ENCODE assay signal across 2 cellular contexts in the genomic region with DNA sequence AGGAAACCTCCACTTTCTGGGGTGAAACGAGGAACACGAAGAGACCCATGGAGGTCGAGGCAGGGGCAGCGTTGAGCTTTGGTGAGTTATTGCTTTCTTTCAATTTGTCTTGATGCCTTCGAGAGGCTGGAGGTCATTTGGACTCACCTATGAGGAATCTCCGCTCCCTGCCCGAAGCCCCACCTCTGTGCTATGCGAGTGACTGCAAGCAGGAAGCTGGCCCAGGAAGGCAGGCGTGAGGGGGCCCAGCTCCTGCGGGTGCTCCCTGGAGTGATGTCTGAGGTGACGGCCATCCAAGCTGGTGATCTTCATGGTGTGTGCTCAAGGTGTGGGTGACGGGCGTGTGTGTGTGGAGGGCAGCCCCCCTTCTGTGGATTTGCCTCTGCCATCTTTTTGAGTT.
TF ChIP-seq lines count a peak whose summit lies in the region.

No MANE protein-coding gene starts in this region.

TF ChIP-seq in GM23338, 12 proteins besides CTCF, POLR2A, EP300 and RAD21 (continues in another document):
- TF ChIP-seq ZNF114 (CRISPR knock-in tag; IDR thresholded peaks at IDR 0.05): no peak
- TF ChIP-seq EZH2 (IDR thresholded peaks at IDR 0.05; ENCODE audit: low read depth, unreplicated experiment): no peak
- no peak for TF ChIP-seq JUNB (IDR thresholded peaks at IDR 0.05; ENCODE audit: unreplicated experiment)
- TF ChIP-seq, protein P1, sequence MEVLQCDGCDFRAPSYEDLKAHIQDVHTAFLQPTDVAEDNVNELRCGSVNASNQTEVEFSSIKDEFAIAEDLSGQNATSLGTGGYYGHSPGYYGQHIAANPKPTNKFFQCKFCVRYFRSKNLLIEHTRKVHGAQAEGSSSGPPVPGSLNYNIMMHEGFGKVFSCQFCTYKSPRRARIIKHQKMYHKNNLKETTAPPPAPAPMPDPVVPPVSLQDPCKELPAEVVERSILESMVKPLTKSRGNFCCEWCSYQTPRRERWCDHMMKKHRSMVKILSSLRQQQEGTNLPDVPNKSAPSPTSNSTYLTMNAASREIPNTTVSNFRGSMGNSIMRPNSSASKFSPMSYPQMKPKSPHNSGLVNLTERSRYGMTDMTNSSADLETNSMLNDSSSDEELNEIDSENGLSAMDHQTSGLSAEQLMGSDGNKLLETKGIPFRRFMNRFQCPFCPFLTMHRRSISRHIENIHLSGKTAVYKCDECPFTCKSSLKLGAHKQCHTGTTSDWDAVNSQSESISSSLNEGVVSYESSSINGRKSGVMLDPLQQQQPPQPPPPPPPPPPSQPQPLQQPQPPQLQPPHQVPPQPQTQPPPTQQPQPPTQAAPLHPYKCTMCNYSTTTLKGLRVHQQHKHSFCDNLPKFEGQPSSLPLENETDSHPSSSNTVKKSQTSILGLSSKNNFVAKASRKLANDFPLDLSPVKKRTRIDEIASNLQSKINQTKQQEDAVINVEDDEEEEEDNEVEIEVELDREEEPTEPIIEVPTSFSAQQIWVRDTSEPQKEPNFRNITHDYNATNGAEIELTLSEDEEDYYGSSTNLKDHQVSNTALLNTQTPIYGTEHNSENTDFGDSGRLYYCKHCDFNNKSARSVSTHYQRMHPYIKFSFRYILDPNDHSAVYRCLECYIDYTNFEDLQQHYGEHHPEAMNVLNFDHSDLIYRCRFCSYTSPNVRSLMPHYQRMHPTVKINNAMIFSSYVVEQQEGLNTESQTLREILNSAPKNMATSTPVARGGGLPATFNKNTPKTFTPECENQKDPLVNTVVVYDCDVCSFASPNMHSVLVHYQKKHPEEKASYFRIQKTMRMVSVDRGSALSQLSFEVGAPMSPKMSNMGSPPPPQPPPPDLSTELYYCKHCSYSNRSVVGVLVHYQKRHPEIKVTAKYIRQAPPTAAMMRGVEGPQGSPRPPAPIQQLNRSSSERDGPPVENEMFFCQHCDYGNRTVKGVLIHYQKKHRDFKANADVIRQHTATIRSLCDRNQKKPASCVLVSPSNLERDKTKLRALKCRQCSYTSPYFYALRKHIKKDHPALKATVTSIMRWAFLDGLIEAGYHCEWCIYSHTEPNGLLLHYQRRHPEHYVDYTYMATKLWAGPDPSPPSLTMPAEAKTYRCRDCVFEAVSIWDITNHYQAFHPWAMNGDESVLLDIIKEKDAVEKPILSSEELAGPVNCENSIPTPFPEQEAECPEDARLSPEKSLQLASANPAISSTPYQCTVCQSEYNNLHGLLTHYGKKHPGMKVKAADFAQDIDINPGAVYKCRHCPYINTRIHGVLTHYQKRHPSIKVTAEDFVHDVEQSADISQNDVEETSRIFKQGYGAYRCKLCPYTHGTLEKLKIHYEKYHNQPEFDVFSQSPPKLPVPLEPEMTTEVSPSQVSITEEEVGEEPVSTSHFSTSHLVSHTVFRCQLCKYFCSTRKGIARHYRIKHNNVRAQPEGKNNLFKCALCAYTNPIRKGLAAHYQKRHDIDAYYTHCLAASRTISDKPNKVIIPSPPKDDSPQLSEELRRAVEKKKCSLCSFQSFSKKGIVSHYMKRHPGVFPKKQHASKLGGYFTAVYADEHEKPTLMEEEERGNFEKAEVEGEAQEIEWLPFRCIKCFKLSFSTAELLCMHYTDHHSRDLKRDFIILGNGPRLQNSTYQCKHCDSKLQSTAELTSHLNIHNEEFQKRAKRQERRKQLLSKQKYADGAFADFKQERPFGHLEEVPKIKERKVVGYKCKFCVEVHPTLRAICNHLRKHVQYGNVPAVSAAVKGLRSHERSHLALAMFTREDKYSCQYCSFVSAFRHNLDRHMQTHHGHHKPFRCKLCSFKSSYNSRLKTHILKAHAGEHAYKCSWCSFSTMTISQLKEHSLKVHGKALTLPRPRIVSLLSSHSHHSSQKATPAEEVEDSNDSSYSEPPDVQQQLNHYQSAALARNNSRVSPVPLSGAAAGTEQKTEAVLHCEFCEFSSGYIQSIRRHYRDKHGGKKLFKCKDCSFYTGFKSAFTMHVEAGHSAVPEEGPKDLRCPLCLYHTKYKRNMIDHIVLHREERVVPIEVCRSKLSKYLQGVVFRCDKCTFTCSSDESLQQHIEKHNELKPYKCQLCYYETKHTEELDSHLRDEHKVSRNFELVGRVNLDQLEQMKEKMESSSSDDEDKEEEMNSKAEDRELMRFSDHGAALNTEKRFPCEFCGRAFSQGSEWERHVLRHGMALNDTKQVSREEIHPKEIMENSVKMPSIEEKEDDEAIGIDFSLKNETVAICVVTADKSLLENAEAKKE (CRISPR knock-in tag; IDR thresholded peaks at IDR 0.05): no peak
- TF ChIP-seq POLR2AphosphoS5 (IDR thresholded peaks at IDR 0.05; ENCODE audit: low read depth): no peak
- TF ChIP-seq, protein P2, sequence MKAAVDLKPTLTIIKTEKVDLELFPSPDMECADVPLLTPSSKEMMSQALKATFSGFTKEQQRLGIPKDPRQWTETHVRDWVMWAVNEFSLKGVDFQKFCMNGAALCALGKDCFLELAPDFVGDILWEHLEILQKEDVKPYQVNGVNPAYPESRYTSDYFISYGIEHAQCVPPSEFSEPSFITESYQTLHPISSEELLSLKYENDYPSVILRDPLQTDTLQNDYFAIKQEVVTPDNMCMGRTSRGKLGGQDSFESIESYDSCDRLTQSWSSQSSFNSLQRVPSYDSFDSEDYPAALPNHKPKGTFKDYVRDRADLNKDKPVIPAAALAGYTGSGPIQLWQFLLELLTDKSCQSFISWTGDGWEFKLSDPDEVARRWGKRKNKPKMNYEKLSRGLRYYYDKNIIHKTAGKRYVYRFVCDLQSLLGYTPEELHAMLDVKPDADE (IDR thresholded peaks at IDR 0.05): no peak
- TF ChIP-seq, protein P3, sequence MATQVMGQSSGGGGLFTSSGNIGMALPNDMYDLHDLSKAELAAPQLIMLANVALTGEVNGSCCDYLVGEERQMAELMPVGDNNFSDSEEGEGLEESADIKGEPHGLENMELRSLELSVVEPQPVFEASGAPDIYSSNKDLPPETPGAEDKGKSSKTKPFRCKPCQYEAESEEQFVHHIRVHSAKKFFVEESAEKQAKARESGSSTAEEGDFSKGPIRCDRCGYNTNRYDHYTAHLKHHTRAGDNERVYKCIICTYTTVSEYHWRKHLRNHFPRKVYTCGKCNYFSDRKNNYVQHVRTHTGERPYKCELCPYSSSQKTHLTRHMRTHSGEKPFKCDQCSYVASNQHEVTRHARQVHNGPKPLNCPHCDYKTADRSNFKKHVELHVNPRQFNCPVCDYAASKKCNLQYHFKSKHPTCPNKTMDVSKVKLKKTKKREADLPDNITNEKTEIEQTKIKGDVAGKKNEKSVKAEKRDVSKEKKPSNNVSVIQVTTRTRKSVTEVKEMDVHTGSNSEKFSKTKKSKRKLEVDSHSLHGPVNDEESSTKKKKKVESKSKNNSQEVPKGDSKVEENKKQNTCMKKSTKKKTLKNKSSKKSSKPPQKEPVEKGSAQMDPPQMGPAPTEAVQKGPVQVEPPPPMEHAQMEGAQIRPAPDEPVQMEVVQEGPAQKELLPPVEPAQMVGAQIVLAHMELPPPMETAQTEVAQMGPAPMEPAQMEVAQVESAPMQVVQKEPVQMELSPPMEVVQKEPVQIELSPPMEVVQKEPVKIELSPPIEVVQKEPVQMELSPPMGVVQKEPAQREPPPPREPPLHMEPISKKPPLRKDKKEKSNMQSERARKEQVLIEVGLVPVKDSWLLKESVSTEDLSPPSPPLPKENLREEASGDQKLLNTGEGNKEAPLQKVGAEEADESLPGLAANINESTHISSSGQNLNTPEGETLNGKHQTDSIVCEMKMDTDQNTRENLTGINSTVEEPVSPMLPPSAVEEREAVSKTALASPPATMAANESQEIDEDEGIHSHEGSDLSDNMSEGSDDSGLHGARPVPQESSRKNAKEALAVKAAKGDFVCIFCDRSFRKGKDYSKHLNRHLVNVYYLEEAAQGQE (IDR thresholded peaks at IDR 0.05; ENCODE audit: unreplicated experiment): no peak
- TF ChIP-seq EZH2phosphoT487 (IDR thresholded peaks at IDR 0.05; ENCODE audit: unreplicated experiment): no peak
- TF ChIP-seq STAT1 (IDR thresholded peaks at IDR 0.05; ENCODE audit: unreplicated experiment): no peak
- TF ChIP-seq ZNF331 (CRISPR knock-in tag; IDR thresholded peaks at IDR 0.05; ENCODE audit: low read depth): no peak

TF ChIP-seq in K562, 482 proteins besides CTCF, POLR2A, EP300 and RAD21:
- peak; percentile 43 for TF ChIP-seq POLR2G (IDR thresholded peaks at IDR 0.05; ENCODE audit: low read depth, low read length)
- no peak for TF ChIP-seq TEAD4 (IDR thresholded peaks at IDR 0.05; ENCODE audit: low read length)
- TF ChIP-seq TEAD4 (CRISPR knock-in tag; IDR thresholded peaks at IDR 0.05; ENCODE audit: borderline replicate concordance): 0 out of 2 replicates have a peak, but pooled peaks have one; percentile 12
- no peak for TF ChIP-seq HDAC2 (IDR thresholded peaks at IDR 0.05)
